8 cellular contexts compared by ENCODE assay signal in the genomic region with DNA sequence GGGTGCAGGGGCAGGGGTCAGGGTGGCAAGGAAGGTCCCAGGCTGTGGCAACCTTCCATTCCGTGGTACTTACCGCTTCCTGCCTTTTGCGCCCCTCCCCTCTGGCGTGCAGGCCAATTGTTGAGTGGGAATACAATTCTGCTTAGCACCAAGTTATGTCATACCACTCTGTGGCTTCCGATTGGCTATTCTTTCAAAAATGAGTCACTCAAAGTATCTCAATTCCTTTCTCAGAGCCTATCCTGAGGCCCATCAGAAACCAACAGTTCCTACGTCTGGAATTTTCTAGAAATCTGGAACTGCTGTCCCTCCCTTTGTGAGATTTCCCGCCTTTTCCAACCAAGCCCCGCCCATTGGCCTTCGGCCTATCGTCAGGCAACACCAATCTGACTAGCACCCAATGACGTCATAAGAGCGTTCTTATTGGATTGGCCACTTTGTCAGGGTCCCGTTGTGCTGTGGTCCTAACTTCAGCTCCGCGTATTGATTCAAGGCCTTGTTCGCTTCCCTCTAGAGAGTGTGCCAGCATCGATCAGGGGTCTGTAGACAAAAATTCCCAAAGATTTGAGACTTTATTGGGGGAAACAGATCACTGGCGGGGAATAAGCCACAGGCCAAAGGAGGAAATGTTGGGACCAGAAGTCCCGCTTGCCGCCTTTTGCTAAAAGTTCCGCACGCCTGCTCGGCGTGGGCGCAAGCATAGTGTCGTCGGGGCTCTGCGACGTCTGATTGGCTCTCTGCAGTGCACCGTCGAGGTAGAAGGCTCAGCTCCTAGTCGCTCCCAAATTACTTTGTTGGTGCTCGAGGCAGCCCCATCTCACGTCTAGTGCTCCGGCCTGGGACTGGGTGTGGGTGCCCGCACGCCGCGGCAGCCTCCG.
DNase-seq lines count a peak whose midpoint lies in the region; ATAC-seq, FAIRE-seq and TF ChIP-seq lines count a peak whose summit lies in the region.

No MANE protein-coding gene starts in this region.

- H3K9me3 ChIP-seq in muscle layer of colon (ENCODE audit: low read length), result no peaks in the 10 kb centered on the region

- no peak overlapping the region for H3K4me3 ChIP-seq in AG09309 (ENCODE audit: control insufficient read depth, low read depth, low read length)
- H3K4me3 ChIP-seq in muscle layer of colon (ENCODE audit: low read depth in 1 of 2, low read length in 2 of 2), result peak overlapping the region in 1 of 2 donors; percentile 32

- no peaks in the 10 kb centered on the region for H3K27me3 ChIP-seq in muscle layer of colon (ENCODE audit: control insufficient read depth in 1 of 2, insufficient read depth in 2 of 2, low read length in 2 of 2)

- H3K4me1 ChIP-seq in muscle layer of colon (ENCODE audit: insufficient read depth, low read length), result no peaks in the 10 kb centered on the region

- DNase-seq in AG09309 (ENCODE audit: low read depth), result peak; percentile 46
- DNase-seq in NOMO-1 (lab: John Stamatoyannopoulos, UW; ENCODE audit: unreplicated experiment in 2 of 2), result peak; percentile 91 to 93
- DNase-seq in activated CD8-positive, alpha-beta memory T cell treated with anti-CD3 and anti-CD28 coated beads, Interleukin-2, amount 50 U/mL, for 1 hour (ENCODE audit: extremely low read depth), result peak; percentile 64
- peak; percentile 74 to 93 for DNase-seq in stimulated activated effector memory CD8-positive, alpha-beta T cell treated with anti-CD3 and anti-CD28 coated beads, Interleukin-12 subunit alpha, Interleukin-12 subunit beta, amount 100 ng/mL, for 72 hours (ENCODE audit: low spot score in 2 of 2)

- peak overlapping the region; percentile 95 for H3K27ac Mint-ChIP-seq in stimulated activated effector memory CD8-positive, alpha-beta T cell treated with anti-CD3 and anti-CD28 coated beads, Interleukin-12 subunit alpha, Interleukin-12 subunit beta, amount 100 ng/mL, for 72 hours

- H3K4me1 Mint-ChIP-seq in stimulated activated effector memory CD8-positive, alpha-beta T cell treated with anti-CD3 and anti-CD28 coated beads, Interleukin-12 subunit alpha, Interleukin-12 subunit beta, amount 100 ng/mL, for 72 hours, result peaks cover 10% of the 10 kb centered on the region

- peak; percentile 68 for ATAC-seq in GM18870 (IDR thresholded peaks at IDR 0.05; ENCODE audit: unreplicated experiment)
- ATAC-seq in HG03159 (IDR thresholded peaks at IDR 0.05; ENCODE audit: unreplicated experiment), result peak; percentile 88
- ATAC-seq in stimulated activated effector memory CD8-positive, alpha-beta T cell treated with anti-CD3 and anti-CD28 coated beads, Interleukin-12 subunit alpha, Interleukin-12 subunit beta, amount 100 ng/mL, for 72 hours, result peak; percentile 95

- no peaks in the 10 kb centered on the region for H3K9me3 Mint-ChIP-seq in stimulated activated effector memory CD8-positive, alpha-beta T cell treated with anti-CD3 and anti-CD28 coated beads, Interleukin-12 subunit alpha, Interleukin-12 subunit beta, amount 100 ng/mL, for 72 hours

- no peak overlapping the region for H3K9ac ChIP-seq in muscle layer of colon (ENCODE audit: low read length)

- H3K36me3 Mint-ChIP-seq in stimulated activated effector memory CD8-positive, alpha-beta T cell treated with anti-CD3 and anti-CD28 coated beads, Interleukin-12 subunit alpha, Interleukin-12 subunit beta, amount 100 ng/mL, for 72 hours, result no peaks in the 10 kb centered on the region

- TF ChIP-seq CTCF in AG09309 (IDR thresholded peaks at IDR 0.05; ENCODE audit: control insufficient read depth, insufficient read depth, low read depth, low read length, missing control alignments), result no peak

- peak; percentile 93 for FAIRE-seq in endometrium (lab: Jason Lieb, UNC)

- H3K36me3 ChIP-seq in muscle layer of colon (ENCODE audit: insufficient read depth, low read length), result no peaks in the 10 kb centered on the region

- H3K27ac ChIP-seq in muscle layer of colon (ENCODE audit: low read depth, low read length), result peak overlapping the region; percentile 25

- peak overlapping the region; percentile 63 for H3K4me3 Mint-ChIP-seq in stimulated activated effector memory CD8-positive, alpha-beta T cell treated with anti-CD3 and anti-CD28 coated beads, Interleukin-12 subunit alpha, Interleukin-12 subunit beta, amount 100 ng/mL, for 72 hours
